Comparison of ENCODE assay signal across 16 cellular contexts in the genomic region with DNA sequence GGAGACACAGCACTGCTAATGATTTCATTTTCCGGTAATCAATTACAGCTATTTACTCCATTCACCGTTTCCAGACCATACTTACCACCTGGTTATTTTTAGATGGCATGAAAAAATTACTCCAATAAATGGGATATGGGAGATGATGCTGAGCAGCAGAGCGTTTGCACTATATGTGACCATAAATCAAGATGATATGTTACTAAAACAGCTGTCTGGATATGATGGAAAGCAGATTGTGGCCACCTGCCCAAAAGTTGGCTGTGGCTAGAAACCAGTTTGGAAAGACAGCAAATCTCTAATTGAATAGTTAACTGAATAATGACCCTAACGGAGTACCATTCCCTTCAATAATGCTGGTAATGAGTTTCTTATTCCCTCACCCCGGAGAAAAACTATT.
"Had no signal": no experiment of that assay in that cellular context is flagged by ENCODE, and none has a peak within 500 bp of the region (broad histone marks: within the 10 kb centered on the region; RNA-seq: fewer than 3 reads in every experiment).

No MANE protein-coding gene starts in this region.

- ATAC-seq: left cardiac atrium, lower lobe of right lung, right cardiac atrium had no signal

- H3K27ac ChIP-seq: epithelial cell of prostate, esophagus muscularis mucosa, hepatocyte, left ventricle myocardium inferior, lower lobe of right lung, neural progenitor cell, ovary had no signal

- H3K4me3 ChIP-seq: esophagus muscularis mucosa, hepatocyte, left ventricle myocardium inferior, lower lobe of right lung, neural progenitor cell, ovary, smooth muscle cell had no signal

- DNase-seq: effector memory CD4-positive, alpha-beta T cell; foreskin fibroblast; kidney; left cardiac atrium; left ventricle myocardium inferior; lower lobe of right lung; nucleus accumbens; ovary; right cardiac atrium; stimulated activated CD4-positive, alpha-beta T cell treated with anti-CD3 and anti-CD28 coated beads, Interleukin-2, amount 100 ng/mL, for 48 hours; stimulated activated naive CD4-positive, alpha-beta T cell treated with Interleukin-2 at 50 U/mL for 16 hours had no signal

- H3K27me3 ChIP-seq: esophagus muscularis mucosa, hepatocyte, neural progenitor cell, ovary had no signal

- H3K36me3 ChIP-seq: esophagus muscularis mucosa, left ventricle myocardium inferior, lower lobe of right lung, neural progenitor cell, ovary had no signal

- H3K4me1 ChIP-seq: lower lobe of right lung, neural progenitor cell had no signal

- H3K9me3 ChIP-seq: ovary had no signal
